Comparison of ENCODE assay signal across 27 cellular contexts in genomic region chr21:44803651-44804050, GRCh38. TPM values are rescaled to one million over a fixed set of nuclear protein-coding genes. Genes with fewer than 3 reads are reported as not detected.
DNase-seq lines count a peak whose midpoint lies in the region; ATAC-seq, FAIRE-seq and TF ChIP-seq lines count a peak whose summit lies in the region.
"Had no signal": no experiment of that assay in that cellular context is flagged by ENCODE, and none has a peak within 500 bp of the region (broad histone marks: within the 10 kb centered on the region; RNA-seq: fewer than 3 reads in every experiment).

No MANE protein-coding gene starts in this region.

- H3K9me3 Mint-ChIP-seq in activated naive CD4-positive, alpha-beta T cell treated with anti-CD3 and anti-CD28 coated beads for 36 hours, result no peaks in the 10 kb centered on the region
- H3K9me3 Mint-ChIP-seq in activated naive CD4-positive, alpha-beta T cell treated with anti-CD3 and anti-CD28 coated beads, Interleukin-2, amount 50 U/mL, for 72 hours, result no peaks in the 10 kb centered on the region
- no peaks in the 10 kb centered on the region for H3K9me3 Mint-ChIP-seq in Caco-2 (ENCODE audit: unreplicated experiment)
- H3K9me3 Mint-ChIP-seq: activated T-cell treated with anti-CD3 and anti-CD28 coated beads, Interleukin-2, amount 50 U/mL, for 72 hours; H9; IgD-negative memory B cell had no signal

- H3K4me1 ChIP-seq in DND-41 (ENCODE audit: insufficient read depth, low read length), result peaks cover 34% of the 10 kb centered on the region
- H3K4me1 ChIP-seq in K562 (replicated peaks in 1 of 2; ENCODE audit: control insufficient read depth in 2 of 2, insufficient read depth in 2 of 2, low read length in 2 of 2), result peaks cover 19 to 27% of the 10 kb centered on the region in 2 experiments
- peaks cover 19% of the 10 kb centered on the region for H3K4me1 ChIP-seq in osteoblast (ENCODE audit: insufficient read depth, low read length)
- no peaks in the 10 kb centered on the region for H3K4me1 ChIP-seq in aorta (ENCODE audit: control insufficient read depth in 1 of 2, insufficient read depth in 2 of 2, low read length in 2 of 2)
- peaks cover 22% of the 10 kb centered on the region for H3K4me1 ChIP-seq in Caco-2
- H3K4me1 ChIP-seq in sigmoid colon, result peaks cover 0 to 34% (median 25%) of the 10 kb centered on the region in 4 donors

- no peak overlapping the region for H3K27ac Mint-ChIP-seq in activated naive CD4-positive, alpha-beta T cell treated with anti-CD3 and anti-CD28 coated beads for 36 hours
- no peak overlapping the region for H3K27ac Mint-ChIP-seq in activated naive CD4-positive, alpha-beta T cell treated with anti-CD3 and anti-CD28 coated beads, Interleukin-2, amount 50 U/mL, for 72 hours
- H3K27ac Mint-ChIP-seq in Caco-2 (ENCODE audit: unreplicated experiment), result no peak overlapping the region
- H3K27ac Mint-ChIP-seq: H9 had no signal

- H3K9me1 ChIP-seq in K562 (ENCODE audit: control insufficient read depth, insufficient read depth, low read length), result no peaks in the 10 kb centered on the region

- BruUV-seq in K562 (replicated peaks; lab: Mats Ljungman, UMichigan), result no TSS peak
- no TSS peak for BruUV-seq in Caco-2 (replicated peaks; lab: Mats Ljungman, UMichigan)

- no peak overlapping the region for H3K9ac ChIP-seq in DND-41 (ENCODE audit: low read depth, low read length)
- H3K9ac ChIP-seq in K562 (ENCODE audit: insufficient read depth in 1 of 2, low read depth in 2 of 2, low read length in 2 of 2), result no peak overlapping the region

- in situ Hi-C loops in K562 (cut with MboI), result no loop called here

- H3K9me3 ChIP-seq in DND-41 (ENCODE audit: insufficient read depth, low read length, severe bottlenecking), result no peaks in the 10 kb centered on the region
- no peaks in the 10 kb centered on the region for H3K9me3 ChIP-seq in K562 (replicated peaks; ENCODE audit: control insufficient read depth, insufficient read depth, low read depth, low read length)
- H3K9me3 ChIP-seq in osteoblast (ENCODE audit: low read depth, low read length), result no peaks in the 10 kb centered on the region
- no peaks in the 10 kb centered on the region for H3K9me3 ChIP-seq in aorta (ENCODE audit: control insufficient read depth, low read length)
- H3K9me3 ChIP-seq in Caco-2, result no peaks in the 10 kb centered on the region
- no peaks in the 10 kb centered on the region for H3K9me3 ChIP-seq in sigmoid colon
- H3K9me3 ChIP-seq: adrenal gland, MG63, Peyer's patch had no signal

- peak; percentile 63 to 74 for TF ChIP-seq RAD21 in K562 (CRISPR knock-in tag; conservative IDR thresholded peaks at IDR 0.05 in 1 of 2, IDR thresholded peaks at IDR 0.05 in 1 of 2)

- H3K27me3 ChIP-seq in DND-41 (ENCODE audit: insufficient read depth, low read length, poor library complexity) (no peaks in the 10 kb centered on the region), K562 (ENCODE audit: control insufficient read depth in 2 of 2, insufficient read depth in 2 of 2, low read length in 2 of 2) (no peaks in the 10 kb centered on the region), osteoblast (ENCODE audit: insufficient read depth, low read length) (no peaks in the 10 kb centered on the region), aorta (ENCODE audit: control insufficient read depth in 1 of 2, insufficient read depth in 2 of 2, low read length in 1 of 2) (no peaks in the 10 kb centered on the region), Caco-2 (replicated peaks; ENCODE audit: control insufficient read depth, insufficient read depth, low read length) (no peaks in the 10 kb centered on the region), sigmoid colon (no peaks in the 10 kb centered on the region)
- H3K27me3 ChIP-seq: adrenal gland, MG63, Peyer's patch, SJSA1 had no signal

- POLR2A ChIA-PET in K562 (lab: Yijun Ruan, JAX) (interaction anchor here (0.6 to 5.5 kb wide), 7 partner anchors 9 to 958 kb away, joined by 3 to 33 read pairs (median 10); partner anchors contain the start of gene SUMO3), Caco-2 (lab: Charles Lee) (no interaction called here)

- H3K27ac ChIP-seq in DND-41 (ENCODE audit: low read length) (no peak overlapping the region), K562 (ENCODE audit: extremely low read depth, low read depth, low read length) (peak overlapping the region; percentile 1; the same call in 1 of the 3 replicates), osteoblast (ENCODE audit: low read depth, low read length) (no peak overlapping the region), aorta (ENCODE audit: low read depth in 1 of 2, low read length in 2 of 2) (no peak overlapping the region), sigmoid colon (no peak overlapping the region)
- H3K27ac ChIP-seq: adrenal gland, Peyer's patch, SJSA1 had no signal

- intact Hi-C loops in activated naive CD4-positive, alpha-beta T cell treated with anti-CD3 and anti-CD28 coated beads for 36 hours (cut with micrococcal nuclease), result no loop called here
- intact Hi-C loops in K562 (cut with micrococcal nuclease) (loop anchor here (2.0 to 5.0 kb wide), 2 partner anchors 44 to 71 kb away; no protein-coding TSS in a partner anchor), aorta (cut with DNase I) (loop anchor here (5.0 kb wide), 3 partner anchors 64 to 129 kb away; partner anchors contain the start of gene PTTG1IP (in 1 of the 2)), Caco-2 (cut with micrococcal nuclease; ENCODE audit: unreplicated experiment) (no loop called here), sigmoid colon (cut with DNase I) (loop anchor here (5.0 kb wide), 2 partner anchors 64 to 129 kb away; no protein-coding TSS in a partner anchor)

- peaks cover 47% of the 10 kb centered on the region for H3K4me1 Mint-ChIP-seq in activated naive CD4-positive, alpha-beta T cell treated with anti-CD3 and anti-CD28 coated beads for 36 hours (ENCODE audit: low read depth)
- H3K4me1 Mint-ChIP-seq in Caco-2 (ENCODE audit: low read depth, unreplicated experiment), result peaks cover 14% of the 10 kb centered on the region

- peaks cover 56% of the 10 kb centered on the region for H3K79me2 ChIP-seq in DND-41 (ENCODE audit: insufficient read depth, low read length)
- peaks cover 51% of the 10 kb centered on the region for H3K79me2 ChIP-seq in K562 (ENCODE audit: control insufficient read depth, insufficient read depth, low read length)
- peaks cover 67% of the 10 kb centered on the region for H3K79me2 ChIP-seq in osteoblast (ENCODE audit: insufficient read depth, low read length)

- H2AFZ ChIP-seq in DND-41 (ENCODE audit: low read depth, low read length) (no peak overlapping the region), K562 (ENCODE audit: low read depth, low read length) (no peak overlapping the region), osteoblast (ENCODE audit: low read length) (no peak overlapping the region)

- FAIRE-seq in K562 (lab: Jason Lieb, UNC), result peak; percentile 84
- FAIRE-seq: bronchial epithelial cell, endometrium, keratinocyte had no signal

- no peak for ATAC-seq in activated naive CD4-positive, alpha-beta T cell treated with anti-CD3 and anti-CD28 coated beads, Interleukin-2, amount 50 U/mL, for 72 hours
- ATAC-seq in DND-41 (ENCODE audit: insufficient read depth, low read depth) (no peak), K562 (peak; percentile 4; the same call in 2 of the 3 replicates), aorta (ENCODE audit: low FRiP score) (no peak)
- ATAC-seq: activated CD4-positive, CD25-positive, alpha-beta regulatory T cell treated with anti-CD3 and anti-CD28 coated beads, Interleukin-2, amount 50 U/mL, for 24 hours; activated T-cell treated with anti-CD3 and anti-CD28 coated beads, Interleukin-2, amount 50 U/mL, for 72 hours; right cardiac atrium had no signal

- H3K36me3 Mint-ChIP-seq in activated naive CD4-positive, alpha-beta T cell treated with anti-CD3 and anti-CD28 coated beads for 36 hours (ENCODE audit: low read depth), result peaks cover 43% of the 10 kb centered on the region
- H3K36me3 Mint-ChIP-seq in activated naive CD4-positive, alpha-beta T cell treated with anti-CD3 and anti-CD28 coated beads, Interleukin-2, amount 50 U/mL, for 72 hours, result peaks cover 36 to 51% of the 10 kb centered on the region in 2 donors
- peaks cover 86% of the 10 kb centered on the region for H3K36me3 Mint-ChIP-seq in Caco-2 (ENCODE audit: insufficient read depth, unreplicated experiment)
- H3K36me3 Mint-ChIP-seq: IgD-negative memory B cell had no signal

- peaks cover 66% of the 10 kb centered on the region for H3K36me3 ChIP-seq in DND-41 (ENCODE audit: insufficient read depth, low read length)
- H3K36me3 ChIP-seq in K562 (ENCODE audit: control insufficient read depth, insufficient read depth, low read length), result peaks cover 79% of the 10 kb centered on the region
- peaks cover 52% of the 10 kb centered on the region for H3K36me3 ChIP-seq in osteoblast (ENCODE audit: insufficient read depth, low read length)
- H3K36me3 ChIP-seq in aorta (ENCODE audit: control insufficient read depth in 1 of 2, insufficient read depth in 2 of 2, low read length in 1 of 2), result peaks cover 0 to 4% of the 10 kb centered on the region in 2 donors
- peaks cover 1% of the 10 kb centered on the region; the same call in 1 of the 2 replicates for H3K36me3 ChIP-seq in Caco-2 (ENCODE audit: control insufficient read depth, insufficient read depth, low read length)
- H3K36me3 ChIP-seq in sigmoid colon, result peaks cover 18 to 46% (median 34%) of the 10 kb centered on the region in 4 donors

- CTCF ChIA-PET in activated naive CD4-positive, alpha-beta T cell treated with anti-CD3 and anti-CD28 coated beads for 36 hours (lab: Charles Lee), result interaction anchor here (1.2 to 2.3 kb wide), 3 partner anchors 10 to 129 kb away, joined by 3 to 8 read pairs (median 5); no protein-coding TSS in a partner anchor
- CTCF ChIA-PET in K562 (lab: Yijun Ruan, JAX; ENCODE audit: low intra/inter-chr PET ratio) (interaction anchor here (1.2 kb wide), 1 partner anchor 105 kb away, joined by 3 read pairs; no protein-coding TSS in a partner anchor), Caco-2 (lab: Charles Lee) (no interaction called here)

- peak overlapping the region; percentile 71; the same call in 1 of the 2 replicates for H3K4me2 ChIP-seq in DND-41 (ENCODE audit: insufficient read depth, low read length)
- peak overlapping the region; percentile 15; the same call in 1 of the 2 replicates for H3K4me2 ChIP-seq in K562 (ENCODE audit: insufficient read depth, low read length)
- H3K4me2 ChIP-seq in osteoblast (ENCODE audit: insufficient read depth, low read length), result no peak overlapping the region

- DNase-seq in activated naive CD4-positive, alpha-beta T cell treated with anti-CD3 and anti-CD28 coated beads for 36 hours, result no peak
- DNase-seq in activated naive CD4-positive, alpha-beta T cell treated with anti-CD3 and anti-CD28 coated beads, Interleukin-2, amount 50 U/mL, for 72 hours (ENCODE audit: low spot score in 2 of 2), result no peak
- DNase-seq in DND-41 (no peak), K562 (ENCODE audit: extremely low read depth in 1 of 4, low spot score in 3 of 4) (peak in 2 of 4 experiments; percentile 51 to 69), osteoblast (ENCODE audit: insufficient read length, low spot score, missing footprints) (peak; percentile 51), aorta (no peak), Caco-2 (no peak), sigmoid colon (no peak)
- DNase-seq: activated CD8-positive, alpha-beta memory T cell treated with anti-CD3 and anti-CD28 coated beads for 24 hours; activated T-cell treated with anti-CD3 and anti-CD28 coated beads, Interleukin-2, amount 50 U/mL, for 72 hours; C1 segment of cervical spinal cord; GF-D8; H9; MG63; NCI-H1436 treated with DMSO at 0.1 percent for 48 hours; NCI-H510A; Peyer's patch; right cardiac atrium; T-helper 9 cell had no signal

- TF ChIP-seq POLR2A in K562 (conservative IDR thresholded peaks at IDR 0.05) (no peak), sigmoid colon (IDR thresholded peaks at IDR 0.05) (no peak)

- WGBS in K562 (ENCODE audit: insufficient coverage, low coverage, missing lambda C conversion rate), result 15% methylated on average over 3 of the region's 3 CpGs
- 13 to 22% methylated on average over 3 of the region's 3 CpGs for WGBS in aorta, 2 donors
- WGBS in sigmoid colon, 2 donors, result 73 to 76% methylated on average over 3 of the region's 3 CpGs

- no peak overlapping the region for H3K4me3 ChIP-seq in DND-41 (ENCODE audit: low read depth in 1 of 2, low read length in 2 of 2)
- H3K4me3 ChIP-seq in K562, result no peak overlapping the region
- no peak overlapping the region for H3K4me3 ChIP-seq in osteoblast (ENCODE audit: insufficient read depth, low read length)
- no peak overlapping the region for H3K4me3 ChIP-seq in aorta (ENCODE audit: low read length in 2 of 2)
- H3K4me3 ChIP-seq in Caco-2 (ENCODE audit: low read depth, low read length), result no peak overlapping the region
- no peak overlapping the region for H3K4me3 ChIP-seq in sigmoid colon
- H3K4me3 ChIP-seq: adrenal gland, lung, MG63, Peyer's patch, SJSA1 had no signal

- H3K4me3 Mint-ChIP-seq in activated naive CD4-positive, alpha-beta T cell treated with anti-CD3 and anti-CD28 coated beads for 36 hours, result peak overlapping the region; percentile 83
- H3K4me3 Mint-ChIP-seq in Caco-2 (ENCODE audit: unreplicated experiment), result no peak overlapping the region

- H4K20me1 ChIP-seq in DND-41 (ENCODE audit: insufficient read depth, low read length) (peaks cover 33% of the 10 kb centered on the region; the same call in 1 of the 2 replicates), K562 (replicated peaks; ENCODE audit: control insufficient read depth, insufficient read depth, low read length) (peaks cover 8% of the 10 kb centered on the region), osteoblast (ENCODE audit: insufficient read depth, low read length) (peaks cover 28% of the 10 kb centered on the region)

- TF ChIP-seq CTCF in DND-41 (IDR thresholded peaks at IDR 0.05; ENCODE audit: borderline replicate concordance, extremely low read depth, low read length, poor library complexity, severe bottlenecking), result no peak
- peak; percentile 29 to 67 (median 32); a peak in 2 of 6 replicates for TF ChIP-seq CTCF in K562 (IDR thresholded peaks at IDR 0.05 in 2 of 3, conservative IDR thresholded peaks at IDR 0.05 in 1 of 3; ENCODE audit: insufficient read depth in 2 of 3, low read depth in 1 of 3, low read length in 3 of 3)
- no peak for TF ChIP-seq CTCF in osteoblast (IDR thresholded peaks at IDR 0.05; ENCODE audit: extremely low read depth, low read depth, low read length)
- TF ChIP-seq CTCF in Caco-2 (IDR thresholded peaks at IDR 0.05; ENCODE audit: insufficient read depth in 1 of 2, low read depth in 1 of 2, low read length in 1 of 2, severe bottlenecking in 1 of 2, unreplicated experiment in 1 of 2), result no peak
- TF ChIP-seq CTCF in sigmoid colon (IDR thresholded peaks at IDR 0.05), result no peak

- TF ChIP-seq EP300 in K562 (IDR thresholded peaks at IDR 0.05; ENCODE audit: low read length) (no peak), sigmoid colon (IDR thresholded peaks at IDR 0.05) (no peak)

- no peaks in the 10 kb centered on the region for H3K27me3 Mint-ChIP-seq in activated naive CD4-positive, alpha-beta T cell treated with anti-CD3 and anti-CD28 coated beads for 36 hours (ENCODE audit: low read depth)
- no peaks in the 10 kb centered on the region for H3K27me3 Mint-ChIP-seq in Caco-2 (ENCODE audit: insufficient read depth, unreplicated experiment)
- H3K27me3 Mint-ChIP-seq: IgD-negative memory B cell had no signal

RNA-seq across cellular contexts. Expression of gene UBE2G2, which starts 2.0 kb away (rescaled TPM):
- total RNA-seq in activated naive CD4-positive, alpha-beta T cell treated with anti-CD3 and anti-CD28 coated beads for 36 hours, result 10 to 100 TPM; 94.0 to 95.2 TPM
- 100 to 1,000 TPM; 114 to 126 TPM for total RNA-seq in activated naive CD4-positive, alpha-beta T cell treated with anti-CD3 and anti-CD28 coated beads, Interleukin-2, amount 50 U/mL, for 72 hours
- total RNA-seq in K562 (2011; cell fraction: chromatin; rRNA removed; ENCODE audit: low replicate concordance), result 217 and 395 TPM in 2 replicates
- 127 and 140 TPM in 2 replicates for total RNA-seq in K562 (2011; cell fraction: nucleolus; rRNA removed)
- 222 and 291 TPM in 2 replicates for total RNA-seq in K562 (2011; cell fraction: nucleoplasm; rRNA removed)
- total RNA-seq in K562 (2014; rRNA removed), result 122 and 148 TPM in 2 replicates
- 109 and 112 TPM in 2 replicates for total RNA-seq in K562 (2014; rRNA removed; fragmentation: Illumina TruSeq; extraction: Trizol)
- total RNA-seq in K562 (2015; rRNA removed; fragmentation: Illumina TruSeq; extraction: Trizol), result 99.0 and 112 TPM in 2 replicates
- total RNA-seq in K562 (2021), result 131 and 140 TPM in 2 replicates
- polyA plus RNA-seq in K562 (2011; rRNA removed), result 210 and 225 TPM in 2 replicates
- 249 and 260 TPM in 2 replicates for polyA plus RNA-seq in K562 (2011; cell fraction: cytosol; rRNA removed)
- polyA plus RNA-seq in K562 (2011; cell fraction: nucleus; rRNA removed), result 234 and 303 TPM in 2 replicates
- polyA plus RNA-seq in K562 (2012), result 119 and 202 TPM in 2 replicates
- polyA plus RNA-seq in K562 (2014; fragmentation: Illumina TruSeq; extraction: Trizol), result 198 and 202 TPM in 2 replicates
- 10 to 100 TPM; 47.5 to 74.3 TPM for polyA plus RNA-seq in K562 (2014; fragmentation: Nextera tagmentation; extraction: Ambion mirVana)
- polyA plus RNA-seq in K562 (2014; rRNA removed), result 200 and 297 TPM in 2 replicates
- polyA minus RNA-seq in K562 (2011; rRNA and poly(A)+ RNA removed), result 146 and 179 TPM in 2 replicates
- 83.5 and 87.6 TPM in 2 replicates for polyA minus RNA-seq in K562 (2011; cell fraction: cytosol; rRNA and poly(A)+ RNA removed)
- polyA minus RNA-seq in K562 (2011; cell fraction: nucleus; rRNA and poly(A)+ RNA removed), result 115 and 148 TPM in 2 replicates
- 75.3 and 94.3 TPM in 2 replicates for total RNA-seq in osteoblast
- total RNA-seq in aorta, result 10 to 100 TPM; 79.5 to 83.6 TPM
- polyA plus RNA-seq in aorta, result 10 to 100 TPM; 46.8 to 60.0 TPM
- total RNA-seq in Caco-2 (2022), result 91.3 and 103 TPM in 2 replicates
- total RNA-seq in sigmoid colon, result 100 to 1,000 TPM in 1 of 4 donors, 10 to 100 TPM in 3; 51.5 to 101 (median 63.1) TPM
- 10 to 100 TPM; 21.6 to 45.8 (median 22.7) TPM for polyA plus RNA-seq in sigmoid colon

RNA-seq across cellular contexts. Expression of gene SUMO3, which starts 14.2 kb away (rescaled TPM):
- 10 to 100 TPM; 87.1 to 94.7 TPM for total RNA-seq in activated naive CD4-positive, alpha-beta T cell treated with anti-CD3 and anti-CD28 coated beads for 36 hours
- total RNA-seq in activated naive CD4-positive, alpha-beta T cell treated with anti-CD3 and anti-CD28 coated beads, Interleukin-2, amount 50 U/mL, for 72 hours, result 10 to 100 TPM; 72.8 to 81.2 TPM
- 32.4 and 33.2 TPM in 2 replicates for total RNA-seq in K562 (2011; cell fraction: chromatin; rRNA removed; ENCODE audit: low replicate concordance)
- total RNA-seq in K562 (2011; cell fraction: nucleolus; rRNA removed), result 27.5 and 32.6 TPM in 2 replicates
- 42.5 and 55.7 TPM in 2 replicates for total RNA-seq in K562 (2011; cell fraction: nucleoplasm; rRNA removed)
- total RNA-seq in K562 (2014; rRNA removed) (95.2 and 118 TPM in 2 replicates), K562 (2014; rRNA removed; fragmentation: Illumina TruSeq; extraction: Trizol) (101 TPM in 2 replicates), K562 (2015; rRNA removed; fragmentation: Illumina TruSeq; extraction: Trizol) (111 and 113 TPM in 2 replicates), K562 (2021) (120 TPM in 2 replicates), osteoblast (80.7 and 82.8 TPM in 2 replicates), aorta (10 to 100 TPM; 63.2 to 68.9 TPM), Caco-2 (2022) (110 and 118 TPM in 2 replicates), sigmoid colon (10 to 100 TPM; 52.4 to 60.1 (median 57.9) TPM)
- polyA plus RNA-seq in K562 (2011; rRNA removed) (110 and 128 TPM in 2 replicates), K562 (2014; fragmentation: Illumina TruSeq; extraction: Trizol) (142 and 144 TPM in 2 replicates), K562 (2014; fragmentation: Nextera tagmentation; extraction: Ambion mirVana) (10 to 100 TPM; 13.9 to 21.6 TPM), K562 (2014; rRNA removed) (143 and 146 TPM in 2 replicates), aorta (10 to 100 TPM; 35.7 to 88.0 TPM), sigmoid colon (100 to 1,000 TPM in 2 of 3 donors, 10 to 100 TPM in 1; 67.8 to 104 (median 103) TPM)
- 132 and 183 TPM in 2 replicates for polyA plus RNA-seq in K562 (2011; cell fraction: cytosol; rRNA removed)
- polyA plus RNA-seq in K562 (2011; cell fraction: nucleus; rRNA removed), result 41.4 and 52.1 TPM in 2 replicates
- polyA plus RNA-seq in K562 (2012), result 95.3 and 142 TPM in 2 replicates
- 105 and 120 TPM in 2 replicates for polyA minus RNA-seq in K562 (2011; rRNA and poly(A)+ RNA removed)
- 70.3 and 71.5 TPM in 2 replicates for polyA minus RNA-seq in K562 (2011; cell fraction: cytosol; rRNA and poly(A)+ RNA removed)
- 18.8 and 32.3 TPM in 2 replicates for polyA minus RNA-seq in K562 (2011; cell fraction: nucleus; rRNA and poly(A)+ RNA removed)

Comparison
In these comparisons a context has a peak if more than half of its experiments do, and no peak if none do; other contexts are left out.
1. CTCF ChIP-seq: peak in K562 (3 of 3); none in DND-41 (single experiment), osteoblast (single experiment), Caco-2 (0 of 2) and sigmoid colon (0 of 4).
2. intact Hi-C loops: an anchor here in K562 (2.0 to 5.0 kb wide), aorta (5.0 kb wide) and sigmoid colon (5.0 kb wide); none called in activated naive CD4-positive, alpha-beta T cell treated with anti-CD3 and anti-CD28 coated beads for 36 hours and Caco-2.